1 cellular context compared by ENCODE assay signal in genomic region chr17:8060274-8060673, GRCh38.
TF ChIP-seq lines count a peak whose summit lies in the region.

No MANE protein-coding gene starts in this region.

TF ChIP-seq in SK-N-SH, 30 proteins besides CTCF, POLR2A, EP300 and RAD21 (continued from another document):
- TF ChIP-seq USF2 (IDR thresholded peaks at IDR 0.05; ENCODE audit: borderline replicate concordance, low read depth, low read length) (no peak), TAF1 (IDR thresholded peaks at IDR 0.05; ENCODE audit: borderline replicate concordance, low read depth, low read length) (no peak), YY1 (IDR thresholded peaks at IDR 0.05; ENCODE audit: low read depth) (peak; percentile 66; the same call in 1 of the 2 replicates), REST (IDR thresholded peaks at IDR 0.05; ENCODE audit: low read depth, low read length) (peak; percentile 87), POLR2AphosphoS5 (IDR thresholded peaks at IDR 0.05; ENCODE audit: low read depth, low read length) (no peak), ZBTB33 (IDR thresholded peaks at IDR 0.05; ENCODE audit: borderline replicate concordance, low read depth) (no peak), GABPA (IDR thresholded peaks at IDR 0.05; ENCODE audit: low read depth) (no peak)
TF ChIP-seq in SK-N-SH: peak in this region for 3.
